In genomic region chr19:48720613-48721296, GRCh38 we compare ENCODE assay signal across 8 cellular contexts. TPM values are rescaled to one million over a fixed set of nuclear protein-coding genes. Genes with fewer than 3 reads are reported as not detected.
DNase-seq lines count a peak whose midpoint lies in the region; ATAC-seq and TF ChIP-seq lines count a peak whose summit lies in the region.

No MANE protein-coding gene starts in this region.

- no peak for TF ChIP-seq CTCF in esophagus squamous epithelium (IDR thresholded peaks at IDR 0.05)

- no peak for TF ChIP-seq POLR2A in esophagus squamous epithelium (IDR thresholded peaks at IDR 0.05)

- H3K4me1 Mint-ChIP-seq in IgD-negative memory B cell (peaks cover 15 to 18% (median 16%) of the 10 kb centered on the region in 3 donors), naive B cell (peaks cover 23 to 33% (median 30%) of the 10 kb centered on the region in 3 donors)
- H3K4me1 Mint-ChIP-seq in stimulated activated effector memory CD8-positive, alpha-beta T cell treated with anti-CD3 and anti-CD28 coated beads, Interleukin-12 subunit alpha, Interleukin-12 subunit beta, amount 100 ng/mL, for 72 hours = peaks cover 24% of the 10 kb centered on the region

- peak; percentile 98 for DNase-seq in DMS 273 treated with DMSO at 0.1 percent for 48 hours (lab: John Stamatoyannopoulos, UW)
- DNase-seq in OCI-M1 (lab: John Stamatoyannopoulos, UW) = peak; percentile 97
- DNase-seq in activated T-cell treated with anti-CD3 and anti-CD28 coated beads, Interleukin-2, amount 50 U/mL, for 1 hour = peak; percentile 83
- DNase-seq in esophagus squamous epithelium (lab: John Stamatoyannopoulos, UW) = peak; percentile 83
- DNase-seq in naive B cell = peak; percentile 80
- peak; percentile 80 to 95 for DNase-seq in stimulated activated effector memory CD8-positive, alpha-beta T cell treated with anti-CD3 and anti-CD28 coated beads, Interleukin-12 subunit alpha, Interleukin-12 subunit beta, amount 100 ng/mL, for 72 hours (ENCODE audit: low spot score in 2 of 2)

- H3K9me3 ChIP-seq in esophagus squamous epithelium = no peaks in the 10 kb centered on the region

- H3K27me3 Mint-ChIP-seq in IgD-negative memory B cell (no peaks in the 10 kb centered on the region), naive B cell (no peaks in the 10 kb centered on the region)

- ATAC-seq in GM21528 (IDR thresholded peaks at IDR 0.05; ENCODE audit: low FRiP score, unreplicated experiment) = peak; percentile 63
- peak; percentile 76 to 77 for ATAC-seq in naive B cell (ENCODE audit: low read depth in 2 of 2)
- peak; percentile 95 for ATAC-seq in stimulated activated effector memory CD8-positive, alpha-beta T cell treated with anti-CD3 and anti-CD28 coated beads, Interleukin-12 subunit alpha, Interleukin-12 subunit beta, amount 100 ng/mL, for 72 hours

- H3K9me3 Mint-ChIP-seq in IgD-negative memory B cell = peaks cover 2 to 7% (median 5%) of the 10 kb centered on the region in 3 donors
- H3K9me3 Mint-ChIP-seq in naive B cell = peaks cover 6 to 10% (median 9%) of the 10 kb centered on the region in 7 donors
- peaks cover 10% of the 10 kb centered on the region for H3K9me3 Mint-ChIP-seq in stimulated activated effector memory CD8-positive, alpha-beta T cell treated with anti-CD3 and anti-CD28 coated beads, Interleukin-12 subunit alpha, Interleukin-12 subunit beta, amount 100 ng/mL, for 72 hours

- H3K27ac ChIP-seq in esophagus squamous epithelium = peak overlapping the region; percentile 76 to 92 (median 90)

- peaks cover 10 to 69% (median 37%) of the 10 kb centered on the region in 3 donors for H3K4me1 ChIP-seq in esophagus squamous epithelium

- no peaks in the 10 kb centered on the region for H3K27me3 ChIP-seq in esophagus squamous epithelium

- intact Hi-C loops in esophagus squamous epithelium (cut with DNase I) = no loop called here

- H3K36me3 Mint-ChIP-seq in IgD-negative memory B cell (peaks cover 9% of the 10 kb centered on the region), naive B cell (peaks cover 6 to 10% of the 10 kb centered on the region in 2 donors)
- peaks cover 6% of the 10 kb centered on the region for H3K36me3 Mint-ChIP-seq in stimulated activated effector memory CD8-positive, alpha-beta T cell treated with anti-CD3 and anti-CD28 coated beads, Interleukin-12 subunit alpha, Interleukin-12 subunit beta, amount 100 ng/mL, for 72 hours

- H3K27ac Mint-ChIP-seq in IgD-negative memory B cell = peak overlapping the region; percentile 90 to 99 (median 91)
- peak overlapping the region; percentile 86 to 99 (median 96) for H3K27ac Mint-ChIP-seq in naive B cell
- peak overlapping the region; percentile 96 for H3K27ac Mint-ChIP-seq in stimulated activated effector memory CD8-positive, alpha-beta T cell treated with anti-CD3 and anti-CD28 coated beads, Interleukin-12 subunit alpha, Interleukin-12 subunit beta, amount 100 ng/mL, for 72 hours

- peak overlapping the region; percentile 40 to 75 (median 60) for H3K4me3 ChIP-seq in esophagus squamous epithelium

- 12 to 13% methylated on average over 17 to 18 of the region's 42 CpGs for WGBS in esophagus squamous epithelium, 2 donors

- H3K4me3 Mint-ChIP-seq in IgD-negative memory B cell (peak overlapping the region; percentile 91 to 96 (median 96)), naive B cell (peak overlapping the region; percentile 85 to 99 (median 96))
- H3K4me3 Mint-ChIP-seq in stimulated activated effector memory CD8-positive, alpha-beta T cell treated with anti-CD3 and anti-CD28 coated beads, Interleukin-12 subunit alpha, Interleukin-12 subunit beta, amount 100 ng/mL, for 72 hours = peak overlapping the region; percentile 86

- H3K36me3 ChIP-seq in esophagus squamous epithelium = peaks cover 0 to 6% (median 0%) of the 10 kb centered on the region in 3 donors

RNA-seq across cellular contexts. Expression of gene MAMSTR, which starts 1.2 kb away (rescaled TPM):
- 0.45 TPM for polyA plus RNA-seq in IgD-negative memory B cell
- total RNA-seq in esophagus squamous epithelium = 1 to 10 TPM in 1 of 4 donors, under 1 TPM in 1, not detected in 2; 0.57 to 2.0 TPM
- polyA plus RNA-seq in naive B cell (ENCODE audit: low read depth in 6 of 6) = under 1 TPM in 5 of 6 donors, not detected in 1; 0.21 to 0.70 (median 0.31) TPM

RNA-seq across cellular contexts. Expression of gene RASIP1, which starts 19.7 kb away (rescaled TPM):
- polyA plus RNA-seq in IgD-negative memory B cell (0.26 TPM), naive B cell (ENCODE audit: low read depth in 6 of 6) (under 1 TPM in 1 of 6 donors, not detected in 5; 0.48 TPM)
- total RNA-seq in esophagus squamous epithelium = 1 to 10 TPM; 4.0 to 9.6 (median 6.5) TPM

RNA-seq across cellular contexts. Expression of gene FUT2, which starts 25.0 kb away (rescaled TPM):
- polyA plus RNA-seq in IgD-negative memory B cell (not detected), naive B cell (ENCODE audit: low read depth in 6 of 6) (under 1 TPM in 3 of 6 donors, not detected in 3; 0.11 to 0.26 (median 0.17) TPM)
- 100 to 1,000 TPM in 1 of 4 donors, 10 to 100 TPM in 3; 12.2 to 125 (median 38.5) TPM for total RNA-seq in esophagus squamous epithelium

RNA-seq across cellular contexts. Expression of gene IZUMO1, which starts 26.0 kb away (rescaled TPM):
- polyA plus RNA-seq in IgD-negative memory B cell (not detected), naive B cell (ENCODE audit: low read depth in 6 of 6) (not detected)
- total RNA-seq in esophagus squamous epithelium = 10 to 100 TPM in 1 of 4 donors, 1 to 10 TPM in 2, not detected in 1; 2.3 to 56.0 (median 5.0) TPM

RNA-seq across cellular contexts. Expression of gene FUT1, which starts 31.7 kb away (rescaled TPM):
- polyA plus RNA-seq in IgD-negative memory B cell = not detected
- 1 to 10 TPM; 3.4 to 6.3 (median 4.8) TPM for total RNA-seq in esophagus squamous epithelium
- polyA plus RNA-seq in naive B cell (ENCODE audit: low read depth in 6 of 6) = not detected

Comparison
In these comparisons a context has a peak if more than half of its experiments do, and no peak if none do; other contexts are left out.
1. Peak in every context shown above with its lines: DNase-seq, ATAC-seq, H3K4me3 ChIP-seq and H3K27ac ChIP-seq.